1 cellular context compared by ENCODE assay signal in genomic region chr3:170221924-170222646, GRCh38.
TF ChIP-seq lines count a peak whose summit lies in the region.

PRKCI (plus strand) TSS chr3:170222424; CDS start chr3:170222670, 246 bp downstream.

TF ChIP-seq in GM12878, 131 proteins besides CTCF, POLR2A, EP300 and RAD21 (continued from another document):
- TF ChIP-seq ZNF592 (IDR thresholded peaks at IDR 0.05) (no peak), ZNF24 (IDR thresholded peaks at IDR 0.05) (no peak), CBFB (IDR thresholded peaks at IDR 0.05; ENCODE audit: low read depth) (peak; percentile 90), CREB1 (IDR thresholded peaks at IDR 0.05; ENCODE audit: low read depth) (peak; percentile 68), RUNX3 (IDR thresholded peaks at IDR 0.05; ENCODE audit: low read length) (peak; percentile 99), NFXL1 (IDR thresholded peaks at IDR 0.05; ENCODE audit: borderline replicate concordance) (no peak), TCF7 (IDR thresholded peaks at IDR 0.05; ENCODE audit: borderline replicate concordance) (no peak), SIX5 (IDR thresholded peaks at IDR 0.05; ENCODE audit: low read depth, low read length, severe bottlenecking) (peak; percentile 70), NBN (IDR thresholded peaks at IDR 0.05) (peak; percentile 94), KLF5 (IDR thresholded peaks at IDR 0.05; ENCODE audit: partially characterized antibody) (peak; percentile 99), WRNIP1 (IDR thresholded peaks at IDR 0.05; ENCODE audit: borderline replicate concordance, low read depth, low read length) (no peak)
TF ChIP-seq in GM12878: peak in this region for 44.
